9 cellular contexts compared by ENCODE assay signal in the genomic region with DNA sequence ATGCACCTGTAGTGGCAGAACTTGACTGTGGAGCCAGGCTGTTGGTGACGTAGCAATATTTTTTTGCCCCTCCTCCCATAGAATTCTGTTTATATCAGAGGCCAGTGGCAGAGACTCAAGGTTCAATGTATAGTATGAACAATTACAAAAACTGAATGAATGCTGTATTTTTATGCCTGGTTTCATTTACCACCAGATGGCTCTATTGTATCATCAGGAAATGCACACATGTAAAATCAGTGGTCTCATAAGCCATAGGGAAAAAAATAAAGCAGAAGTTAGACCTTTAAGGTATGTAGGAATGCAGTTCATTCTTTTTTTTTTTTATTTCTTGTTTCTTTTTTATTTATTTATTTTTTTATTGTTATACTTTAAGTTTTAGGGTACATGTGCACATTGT. TPM values are rescaled to one million over a fixed set of nuclear protein-coding genes. Genes with fewer than 3 reads are reported as not detected.
A peak's percentile ranks its signal among the peaks of the same experiment; 100 is the strongest.
DNase-seq lines count a peak whose midpoint lies in the region; ATAC-seq and TF ChIP-seq lines count a peak whose summit lies in the region.
"Had no signal": no experiment of that assay in that cellular context is flagged by ENCODE, and none has a peak within 500 bp of the region (broad histone marks: within the 10 kb centered on the region; RNA-seq: fewer than 3 reads in every experiment).

No MANE protein-coding gene starts in this region.

- no peaks in the 10 kb centered on the region for H3K4me1 Mint-ChIP-seq in activated naive CD8-positive, alpha-beta T cell treated with anti-CD3 and anti-CD28 coated beads for 36 hours
- H3K4me1 Mint-ChIP-seq in activated T-cell treated with anti-CD3 and anti-CD28 coated beads, Interleukin-2, amount 50 U/mL, for 72 hours (ENCODE audit: low read depth): no peaks in the 10 kb centered on the region
- H3K4me1 Mint-ChIP-seq: activated B cell treated with CpG ODN at 0.5 μM for 24 hours had no signal

- intact Hi-C loops in colonic mucosa (cut with DNase I): loop anchor here (10.0 kb wide), 1 partner anchor 182 kb away; no protein-coding TSS in a partner anchor

- H3K36me3 ChIP-seq in colonic mucosa: no peaks in the 10 kb centered on the region

- H3K4me3 Mint-ChIP-seq in activated naive CD8-positive, alpha-beta T cell treated with anti-CD3 and anti-CD28 coated beads for 36 hours: no peak overlapping the region
- no peak overlapping the region for H3K4me3 Mint-ChIP-seq in activated T-cell treated with anti-CD3 and anti-CD28 coated beads, Interleukin-2, amount 50 U/mL, for 72 hours
- H3K4me3 Mint-ChIP-seq: activated B cell treated with CpG ODN at 0.5 μM for 24 hours had no signal

- H3K36me3 Mint-ChIP-seq in activated naive CD8-positive, alpha-beta T cell treated with anti-CD3 and anti-CD28 coated beads for 36 hours: no peaks in the 10 kb centered on the region
- peaks cover 2% of the 10 kb centered on the region in 2 donors for H3K36me3 Mint-ChIP-seq in activated T-cell treated with anti-CD3 and anti-CD28 coated beads, Interleukin-2, amount 50 U/mL, for 72 hours (ENCODE audit: insufficient read depth in 2 of 2)

- no peak overlapping the region for H3K27ac ChIP-seq in colonic mucosa

- no peak for ATAC-seq in activated CD4-positive, CD25-positive, alpha-beta regulatory T cell treated with anti-CD3 and anti-CD28 coated beads, Interleukin-2, amount 50 U/mL, for 24 hours
- no peak for ATAC-seq in activated T-cell treated with anti-CD3 and anti-CD28 coated beads, Interleukin-2, amount 50 U/mL, for 72 hours (replicated peaks in 1 of 2)

- H3K27me3 ChIP-seq in colonic mucosa: no peaks in the 10 kb centered on the region

- H3K27me3 Mint-ChIP-seq in activated naive CD8-positive, alpha-beta T cell treated with anti-CD3 and anti-CD28 coated beads for 36 hours: peaks cover 5% of the 10 kb centered on the region
- H3K27me3 Mint-ChIP-seq in activated T-cell treated with anti-CD3 and anti-CD28 coated beads, Interleukin-2, amount 50 U/mL, for 72 hours (ENCODE audit: low read depth): peaks cover 16% of the 10 kb centered on the region

- no peaks in the 10 kb centered on the region for H3K9me3 Mint-ChIP-seq in activated naive CD8-positive, alpha-beta T cell treated with anti-CD3 and anti-CD28 coated beads for 36 hours
- H3K9me3 Mint-ChIP-seq in activated T-cell treated with anti-CD3 and anti-CD28 coated beads, Interleukin-2, amount 50 U/mL, for 72 hours: peaks cover 0 to 2% of the 10 kb centered on the region in 2 donors
- H3K9me3 Mint-ChIP-seq: activated B cell treated with CpG ODN at 0.5 μM for 24 hours had no signal

- DNase-seq in GM10266 (ENCODE audit: extremely low spot score): peak; percentile 20
- DNase-seq in NAMALWA (ENCODE audit: low spot score): peak; percentile 61
- no peak for DNase-seq in colonic mucosa
- DNase-seq in renal cortical epithelial cell (ENCODE audit: low read depth): peak; percentile 14
- DNase-seq in islet precursor cell: no peak
- DNase-seq in activated naive CD8-positive, alpha-beta T cell treated with anti-CD3 and anti-CD28 coated beads for 36 hours: no peak
- no peak for DNase-seq in activated T-cell treated with anti-CD3 and anti-CD28 coated beads, Interleukin-2, amount 50 U/mL, for 72 hours
- DNase-seq: activated B cell treated with CpG ODN at 0.5 μM for 24 hours had no signal

- no peaks in the 10 kb centered on the region for H3K4me1 ChIP-seq in colonic mucosa

- H3K27ac Mint-ChIP-seq in activated naive CD8-positive, alpha-beta T cell treated with anti-CD3 and anti-CD28 coated beads for 36 hours: no peak overlapping the region
- no peak overlapping the region for H3K27ac Mint-ChIP-seq in activated T-cell treated with anti-CD3 and anti-CD28 coated beads, Interleukin-2, amount 50 U/mL, for 72 hours
- H3K27ac Mint-ChIP-seq: activated B cell treated with CpG ODN at 0.5 μM for 24 hours had no signal

- TF ChIP-seq CTCF in GM10266 (IDR thresholded peaks at IDR 0.05; ENCODE audit: control insufficient read depth, insufficient read depth, low read depth, missing control alignments) (no peak), colonic mucosa (IDR thresholded peaks at IDR 0.05) (peak; percentile 51)

- no peak overlapping the region for H3K4me3 ChIP-seq in colonic mucosa

- H3K9me3 ChIP-seq in colonic mucosa: no peaks in the 10 kb centered on the region

- H3K9ac ChIP-seq in colonic mucosa (ENCODE audit: low read depth in 2 of 2, low read length in 2 of 2): no peak overlapping the region

RNA-seq across cellular contexts. Expression of a gene that starts 43.6 kb away (rescaled TPM):
- total RNA-seq in colonic mucosa (not detected), renal cortical epithelial cell (not detected in 2 replicates)
- not detected for total RNA-seq in activated naive CD8-positive, alpha-beta T cell treated with anti-CD3 and anti-CD28 coated beads for 36 hours
- total RNA-seq in activated T-cell treated with anti-CD3 and anti-CD28 coated beads, Interleukin-2, amount 50 U/mL, for 72 hours: under 1 TPM in 1 of 2 donors, not detected in 1; 0.25 TPM
- total RNA-seq: activated B cell treated with CpG ODN at 0.5 μM for 24 hours had no signal

Comparison
In these comparisons a context has a peak if more than half of its experiments do, and no peak if none do; other contexts are left out.
1. DNase-seq: peak in GM10266 (single experiment), NAMALWA (single experiment) and renal cortical epithelial cell (single experiment); none in colonic mucosa (single experiment), islet precursor cell (single experiment), activated naive CD8-positive, alpha-beta T cell treated with anti-CD3 and anti-CD28 coated beads for 36 hours (single experiment) and activated T-cell treated with anti-CD3 and anti-CD28 coated beads, Interleukin-2, amount 50 U/mL, for 72 hours (0 of 2).